In genomic region chr15:40161693-40162401, GRCh38 we compare ENCODE assay signal across 10 cellular contexts. TPM values are rescaled to one million over a fixed set of nuclear protein-coding genes. Genes with fewer than 3 reads are reported as not detected.
DNase-seq lines count a peak whose midpoint lies in the region; ATAC-seq and TF ChIP-seq lines count a peak whose summit lies in the region.
"Had no signal": no experiment of that assay in that cellular context is flagged by ENCODE, and none has a peak within 500 bp of the region (broad histone marks: within the 10 kb centered on the region; RNA-seq: fewer than 3 reads in every experiment).

No MANE protein-coding gene starts in this region.

- H3K4me3 ChIP-seq in foreskin fibroblast (ENCODE audit: low read depth in 1 of 2, low read length in 2 of 2) (peak overlapping the region; percentile 68 to 97), thoracic aorta (peak overlapping the region; percentile 74), coronary artery (no peak overlapping the region)

- H3K27ac ChIP-seq in thoracic aorta: no peak overlapping the region
- H3K27ac ChIP-seq in coronary artery: no peak overlapping the region
- H3K27ac ChIP-seq: epithelial cell of prostate had no signal

- DNase-seq in NCI-H82 (lab: John Stamatoyannopoulos, UW) (peak; percentile 41), NCI-H82 treated with DMSO at 0.1 percent for 48 hours (lab: John Stamatoyannopoulos, UW; ENCODE audit: unreplicated experiment) (no peak), RKO (ENCODE audit: low spot score) (peak; percentile 30), foreskin fibroblast (no peak), thoracic aorta (ENCODE audit: low spot score) (no peak), AG08395 (ENCODE audit: low spot score) (no peak), coronary artery (ENCODE audit: low spot score) (no peak)
- DNase-seq: NCI-H1048 had no signal

- H3K9me3 ChIP-seq in thoracic aorta: no peaks in the 10 kb centered on the region

- ATAC-seq in thoracic aorta (ENCODE audit: insufficient number of reproducible peaks, low FRiP score, low read depth) (no peak), GM21825 (IDR thresholded peaks at IDR 0.05; ENCODE audit: unreplicated experiment) (no peak)

- H3K27me3 ChIP-seq in thoracic aorta (replicated peaks; ENCODE audit: insufficient read depth): no peaks in the 10 kb centered on the region

- no peaks in the 10 kb centered on the region for H3K36me3 ChIP-seq in thoracic aorta

- peaks cover 4 to 5% of the 10 kb centered on the region in 2 donors for H3K4me1 ChIP-seq in thoracic aorta (ENCODE audit: control insufficient read depth in 1 of 2, low read depth in 2 of 2)

- TF ChIP-seq CTCF in foreskin fibroblast (IDR thresholded peaks at IDR 0.05; ENCODE audit: low read depth, low read length) (no peak), thoracic aorta (IDR thresholded peaks at IDR 0.05) (no peak), coronary artery (IDR thresholded peaks at IDR 0.05) (no peak)

RNA-seq across cellular contexts. Expression of gene BUB1B, which starts 1.0 kb away (rescaled TPM):
- total RNA-seq in thoracic aorta: 1 to 10 TPM in 1 of 2 donors, under 1 TPM in 1; 0.41 to 3.5 TPM

RNA-seq across cellular contexts. Expression of gene BMF, which starts 53.2 kb away (rescaled TPM):
- 10 to 100 TPM; 13.1 to 32.5 TPM for total RNA-seq in thoracic aorta

Comparison
In these comparisons a context has a peak if more than half of its experiments do, and no peak if none do; other contexts are left out.
1. DNase-seq: peak in NCI-H82 (single experiment) and RKO (single experiment); none in NCI-H82 treated with DMSO at 0.1 percent for 48 hours (single experiment), foreskin fibroblast (0 of 2), thoracic aorta (single experiment), AG08395 (single experiment) and coronary artery (single experiment).